15 cellular contexts compared by ENCODE assay signal in genomic region chr5:53039855-53040254, GRCh38.
"Had no signal": no experiment of that assay in that cellular context is flagged by ENCODE, and none has a peak within 500 bp of the region (broad histone marks: within the 10 kb centered on the region; RNA-seq: fewer than 3 reads in every experiment).

No MANE protein-coding gene starts in this region.

- H3K9me3 Mint-ChIP-seq: natural killer cell, WTC11 had no signal

- H3K9me3 ChIP-seq: neutrophil, thyroid gland had no signal

- H3K4me3 Mint-ChIP-seq: natural killer cell, WTC11 had no signal

- H3K36me3 ChIP-seq: neutrophil, thyroid gland had no signal

- H3K4me3 ChIP-seq: coronary artery, thyroid gland had no signal

- DNase-seq: activated CD4-positive, alpha-beta T cell treated with anti-CD3 and anti-CD28 coated beads for 48 hours; activated T-cell treated with anti-CD3 and anti-CD28 coated beads, Interleukin-2, amount 50 U/mL, for 48 hours; caudate nucleus; foreskin fibroblast; glutamatergic neuron; mesenchymal stem cell; natural killer cell; stimulated activated CD4-positive, alpha-beta T cell treated with anti-CD3 and anti-CD28 coated beads, Interleukin-12 subunit alpha, Interleukin-12 subunit beta, amount 100 ng/mL, for 4 hours; stimulated activated CD4-positive, alpha-beta T cell treated with anti-CD3 and anti-CD28 coated beads, Interleukin-2, amount 100 ng/mL, for 24 hours; thyroid gland had no signal

- H3K36me3 Mint-ChIP-seq: natural killer cell, WTC11 had no signal

- H3K27me3 ChIP-seq: neutrophil, thyroid gland had no signal

- H3K27ac Mint-ChIP-seq: natural killer cell, WTC11 had no signal

- ATAC-seq: natural killer cell, SK-N-SH treated with all-trans-retinoic acid at 6 μM for 48 hours, WTC11 had no signal

- H3K4me1 Mint-ChIP-seq: WTC11 had no signal

- H3K27ac ChIP-seq: coronary artery, neutrophil, parathyroid adenoma, thyroid gland had no signal
